In genomic region chr19:12665281-12665573, GRCh38 we compare ENCODE assay signal across 10 cellular contexts. TPM values are rescaled to one million over a fixed set of nuclear protein-coding genes. Genes with fewer than 3 reads are reported as not detected.
A peak's percentile ranks its signal among the peaks of the same experiment; 100 is the strongest.
DNase-seq lines count a peak whose midpoint lies in the region; ATAC-seq and TF ChIP-seq lines count a peak whose summit lies in the region.
"Had no signal": no experiment of that assay in that cellular context is flagged by ENCODE, and none has a peak within 500 bp of the region (broad histone marks: within the 10 kb centered on the region; RNA-seq: fewer than 3 reads in every experiment).

No MANE protein-coding gene starts in this region.

- H3K4me3 ChIP-seq in CD4-positive, alpha-beta memory T cell (ENCODE audit: low read length in 2 of 2) = peak overlapping the region; percentile 65 to 91
- H3K4me3 ChIP-seq in OCI-LY1 (ENCODE audit: low read depth, low read length, poor library complexity, severe bottlenecking) = peak overlapping the region; percentile 87
- no peak overlapping the region for H3K4me3 ChIP-seq in H7 (ENCODE audit: insufficient read depth, low read depth, low read length)
- no peak overlapping the region for H3K4me3 ChIP-seq in osteoblast (ENCODE audit: insufficient read depth, low read length)

- no peaks in the 10 kb centered on the region for H3K79me2 ChIP-seq in OCI-LY1 (ENCODE audit: insufficient read depth, low read length)
- peaks cover 41% of the 10 kb centered on the region for H3K79me2 ChIP-seq in osteoblast (ENCODE audit: insufficient read depth, low read length)

- intact Hi-C loops in CD4-positive, alpha-beta memory T cell (cut with micrococcal nuclease) = loop anchor here (1.0 kb wide), 1 partner anchor 16 kb away; the partner anchor contains the start of gene DHPS

- H3K36me3 Mint-ChIP-seq in CD4-positive, alpha-beta memory T cell = peaks cover 19 to 42% of the 10 kb centered on the region in 2 donors
- H3K36me3 Mint-ChIP-seq in activated naive CD4-positive, alpha-beta T cell treated with anti-CD3 and anti-CD28 coated beads, Interleukin-2, amount 50 U/mL, for 24 hours = peaks cover 7% of the 10 kb centered on the region
- peaks cover 0 to 30% (median 3%) of the 10 kb centered on the region in 3 donors for H3K36me3 Mint-ChIP-seq in naive thymus-derived CD8-positive, alpha-beta T cell

- H3K4me2 ChIP-seq in OCI-LY1 (ENCODE audit: low read length) = peak overlapping the region; percentile 93
- H3K4me2 ChIP-seq in osteoblast (ENCODE audit: insufficient read depth, low read length) = no peak overlapping the region

- peaks cover 36% of the 10 kb centered on the region for H3K36me3 ChIP-seq in CD4-positive, alpha-beta memory T cell (ENCODE audit: insufficient read depth, low read length)
- H3K36me3 ChIP-seq in OCI-LY1 (ENCODE audit: insufficient read depth, low read length) = peaks cover 39% of the 10 kb centered on the region
- H3K36me3 ChIP-seq in H7 (replicated peaks; ENCODE audit: control insufficient read depth, insufficient read depth, low read length) = peaks cover 12% of the 10 kb centered on the region
- H3K36me3 ChIP-seq in osteoblast (ENCODE audit: insufficient read depth, low read length) = peaks cover 23% of the 10 kb centered on the region

- peak overlapping the region; percentile 90 to 99 (median 97) for H3K27ac Mint-ChIP-seq in CD4-positive, alpha-beta memory T cell
- peak overlapping the region; percentile 55 for H3K27ac Mint-ChIP-seq in activated naive CD4-positive, alpha-beta T cell treated with anti-CD3 and anti-CD28 coated beads, Interleukin-2, amount 50 U/mL, for 24 hours
- H3K27ac Mint-ChIP-seq in naive thymus-derived CD8-positive, alpha-beta T cell = peak overlapping the region; percentile 79 to 96 (median 94)

- H4K20me1 ChIP-seq in OCI-LY1 (ENCODE audit: insufficient read depth, low read length) (no peaks in the 10 kb centered on the region), osteoblast (ENCODE audit: insufficient read depth, low read length) (no peaks in the 10 kb centered on the region)

- no peak overlapping the region for H2AFZ ChIP-seq in OCI-LY1 (ENCODE audit: low read length)
- H2AFZ ChIP-seq in osteoblast (ENCODE audit: low read length) = no peak overlapping the region

- peak overlapping the region; percentile 81 for H3K9ac ChIP-seq in OCI-LY1 (ENCODE audit: low read length)

- peak overlapping the region; percentile 96 for H3K27ac ChIP-seq in CD4-positive, alpha-beta memory T cell (ENCODE audit: low read depth, low read length)
- H3K27ac ChIP-seq in OCI-LY1 (ENCODE audit: low read depth, low read length, poor library complexity, severe bottlenecking) (peak overlapping the region; percentile 78), osteoblast (ENCODE audit: low read depth, low read length) (no peak overlapping the region)
- H3K27ac ChIP-seq: SJSA1 had no signal

- H3F3A ChIP-seq in OCI-LY1 (ENCODE audit: insufficient read depth, low read length) = no peaks in the 10 kb centered on the region

- CTCF ChIA-PET in CD4-positive, alpha-beta memory T cell (lab: Charles Lee; ENCODE audit: partially characterized antibody) = interaction anchor here (1.4 to 1.5 kb wide), 2 partner anchors 95 to 101 kb away, joined by 3 read pairs; no protein-coding TSS in a partner anchor

- no peaks in the 10 kb centered on the region for H3K9me3 ChIP-seq in CD4-positive, alpha-beta memory T cell (ENCODE audit: control insufficient read depth in 1 of 2, low read length in 2 of 2)
- H3K9me3 ChIP-seq in OCI-LY1 (ENCODE audit: low read length) = no peaks in the 10 kb centered on the region
- H3K9me3 ChIP-seq in osteoblast (ENCODE audit: low read depth, low read length) = no peaks in the 10 kb centered on the region
- H3K9me3 ChIP-seq: SJSA1 had no signal

- peak; percentile 37 to 73 (median 54) for DNase-seq in CD4-positive, alpha-beta memory T cell
- DNase-seq in naive thymus-derived CD8-positive, alpha-beta T cell = peak in 8 of 10 donors; percentile 22 to 83 (median 55)
- DNase-seq in H7 = no peak
- no peak for DNase-seq in DMS153 treated with DMSO at 0.1 percent for 48 hours (lab: John Stamatoyannopoulos, UW; ENCODE audit: unreplicated experiment)
- DNase-seq in osteoblast (ENCODE audit: insufficient read length, low spot score, missing footprints) = no peak

- H3K27me3 Mint-ChIP-seq in CD4-positive, alpha-beta memory T cell = no peaks in the 10 kb centered on the region
- no peaks in the 10 kb centered on the region for H3K27me3 Mint-ChIP-seq in activated naive CD4-positive, alpha-beta T cell treated with anti-CD3 and anti-CD28 coated beads, Interleukin-2, amount 50 U/mL, for 24 hours
- no peaks in the 10 kb centered on the region for H3K27me3 Mint-ChIP-seq in naive thymus-derived CD8-positive, alpha-beta T cell

- H3K27me3 ChIP-seq in CD4-positive, alpha-beta memory T cell (ENCODE audit: insufficient read depth, low read length) = no peaks in the 10 kb centered on the region
- no peaks in the 10 kb centered on the region for H3K27me3 ChIP-seq in OCI-LY1 (ENCODE audit: insufficient read depth, low read length)
- H3K27me3 ChIP-seq in H7 (ENCODE audit: control insufficient read depth, insufficient read depth, low read length) = no peaks in the 10 kb centered on the region
- no peaks in the 10 kb centered on the region for H3K27me3 ChIP-seq in osteoblast (ENCODE audit: insufficient read depth, low read length)
- H3K27me3 ChIP-seq: SJSA1 had no signal

- H3K4me3 Mint-ChIP-seq in CD4-positive, alpha-beta memory T cell = peak overlapping the region; percentile 91 to 99 (median 94)
- peak overlapping the region; percentile 94 for H3K4me3 Mint-ChIP-seq in activated naive CD4-positive, alpha-beta T cell treated with anti-CD3 and anti-CD28 coated beads, Interleukin-2, amount 50 U/mL, for 24 hours
- H3K4me3 Mint-ChIP-seq in naive thymus-derived CD8-positive, alpha-beta T cell = peak overlapping the region; percentile 93 to 99 (median 96)

- TF ChIP-seq CTCF in OCI-LY1 (IDR thresholded peaks at IDR 0.05; ENCODE audit: low read length) = no peak
- TF ChIP-seq CTCF in osteoblast (IDR thresholded peaks at IDR 0.05; ENCODE audit: extremely low read depth, low read depth, low read length) = no peak

- H3K4me1 ChIP-seq in CD4-positive, alpha-beta memory T cell (ENCODE audit: insufficient read depth, low read length) = peaks cover 45% of the 10 kb centered on the region
- H3K4me1 ChIP-seq in OCI-LY1 (ENCODE audit: insufficient read depth, low read length, severe bottlenecking) = peaks cover 37% of the 10 kb centered on the region
- peaks cover 28% of the 10 kb centered on the region for H3K4me1 ChIP-seq in osteoblast (ENCODE audit: insufficient read depth, low read length)

- no peaks in the 10 kb centered on the region for H3K9me3 Mint-ChIP-seq in CD4-positive, alpha-beta memory T cell
- H3K9me3 Mint-ChIP-seq in activated naive CD4-positive, alpha-beta T cell treated with anti-CD3 and anti-CD28 coated beads, Interleukin-2, amount 50 U/mL, for 24 hours = no peaks in the 10 kb centered on the region
- H3K9me3 Mint-ChIP-seq in naive thymus-derived CD8-positive, alpha-beta T cell = no peaks in the 10 kb centered on the region

- peak; percentile 35 to 49 for ATAC-seq in naive thymus-derived CD8-positive, alpha-beta T cell
- ATAC-seq in HG03159 (IDR thresholded peaks at IDR 0.05; ENCODE audit: unreplicated experiment) = no peak

- POLR2A ChIA-PET in CD4-positive, alpha-beta memory T cell (lab: Charles Lee; ENCODE audit: partially characterized antibody) = interaction anchor here (1.0 to 2.5 kb wide), 5 partner anchors 14 to 126 kb away, joined by 3 to 11 read pairs (median 9); partner anchors contain the start of genes JUNB, TRIR, ZNF490 and ZNF791
- POLR2A ChIA-PET in naive thymus-derived CD8-positive, alpha-beta T cell (lab: Charles Lee) = interaction anchor here (0.6 to 1.8 kb wide), 6 partner anchors 11 to 769 kb away, joined by 3 to 10 read pairs (median 4); partner anchors contain the start of genes JUNB and ZNF44

- peaks cover 22 to 64% (median 44%) of the 10 kb centered on the region in 4 donors for H3K4me1 Mint-ChIP-seq in CD4-positive, alpha-beta memory T cell
- H3K4me1 Mint-ChIP-seq in activated naive CD4-positive, alpha-beta T cell treated with anti-CD3 and anti-CD28 coated beads, Interleukin-2, amount 50 U/mL, for 24 hours = peaks cover 47% of the 10 kb centered on the region
- peaks cover 18 to 59% (median 54%) of the 10 kb centered on the region in 4 donors for H3K4me1 Mint-ChIP-seq in naive thymus-derived CD8-positive, alpha-beta T cell

- no peaks in the 10 kb centered on the region for H3K9me2 ChIP-seq in OCI-LY1 (ENCODE audit: low read depth, low read length)

RNA-seq across cellular contexts. Expression of gene MAN2B1, which starts 1.3 kb away (rescaled TPM):
- total RNA-seq in CD4-positive, alpha-beta memory T cell = 100 to 1,000 TPM; 137 to 141 TPM
- polyA plus RNA-seq in CD4-positive, alpha-beta memory T cell = 10 to 100 TPM; 45.0 to 76.4 TPM
- total RNA-seq in naive thymus-derived CD8-positive, alpha-beta T cell = 100 to 1,000 TPM in 1 of 2 experiments, 10 to 100 TPM in 1; 87.5 to 101 TPM
- polyA plus RNA-seq in naive thymus-derived CD8-positive, alpha-beta T cell = 10 to 100 TPM; 33.9 to 55.4 (median 34.7) TPM
- total RNA-seq in H7 (2014; rRNA removed; shearing (Covaris generic)) = 58.4 and 71.2 TPM in 2 replicates
- 35.8 and 43.0 TPM in 2 replicates for total RNA-seq in osteoblast

RNA-seq across cellular contexts. Expression of gene WDR83, which starts 1.4 kb away (rescaled TPM):
- 10 to 100 TPM; 18.3 to 19.3 TPM for total RNA-seq in CD4-positive, alpha-beta memory T cell
- polyA plus RNA-seq in CD4-positive, alpha-beta memory T cell = 10 to 100 TPM in 1 of 2 donors, 1 to 10 TPM in 1; 9.8 to 15.7 TPM
- total RNA-seq in naive thymus-derived CD8-positive, alpha-beta T cell = 10 to 100 TPM; 17.6 to 22.7 TPM
- 10 to 100 TPM; 12.6 to 19.9 (median 12.9) TPM for polyA plus RNA-seq in naive thymus-derived CD8-positive, alpha-beta T cell
- total RNA-seq in H7 (2014; rRNA removed; shearing (Covaris generic)) = 11.6 and 12.5 TPM in 2 replicates
- 5.0 and 8.0 TPM in 2 replicates for total RNA-seq in osteoblast

RNA-seq across cellular contexts. Expression of gene DHPS, which starts 16.5 kb away (rescaled TPM):
- total RNA-seq in CD4-positive, alpha-beta memory T cell = 100 to 1,000 TPM; 195 to 197 TPM
- polyA plus RNA-seq in CD4-positive, alpha-beta memory T cell = 10 to 100 TPM; 77.3 to 91.7 TPM
- total RNA-seq in naive thymus-derived CD8-positive, alpha-beta T cell = 100 to 1,000 TPM; 219 to 224 TPM
- 100 to 1,000 TPM in 1 of 3 donors, 10 to 100 TPM in 2; 74.8 to 108 (median 88.9) TPM for polyA plus RNA-seq in naive thymus-derived CD8-positive, alpha-beta T cell
- 83.1 and 86.4 TPM in 2 replicates for total RNA-seq in H7 (2014; rRNA removed; shearing (Covaris generic))
- 50.4 and 52.5 TPM in 2 replicates for total RNA-seq in osteoblast

RNA-seq across cellular contexts. Expression of gene GNG14, which starts 22.6 kb away (rescaled TPM):
- total RNA-seq in CD4-positive, alpha-beta memory T cell = not detected
- polyA plus RNA-seq in CD4-positive, alpha-beta memory T cell = not detected
- not detected for total RNA-seq in naive thymus-derived CD8-positive, alpha-beta T cell
- not detected for polyA plus RNA-seq in naive thymus-derived CD8-positive, alpha-beta T cell
- total RNA-seq in H7 (2014; rRNA removed; shearing (Covaris generic)) = not detected in 2 replicates
- not detected in 2 replicates for total RNA-seq in osteoblast
- total RNA-seq: Daoy, SJSA1 had no signal

RNA-seq across cellular contexts. Expression of gene FBXW9, which starts 31.2 kb away (rescaled TPM):
- total RNA-seq in CD4-positive, alpha-beta memory T cell = 1 to 10 TPM; 4.5 to 4.9 TPM
- 1 to 10 TPM; 4.9 to 8.1 TPM for polyA plus RNA-seq in CD4-positive, alpha-beta memory T cell
- 1 to 10 TPM; 2.8 to 2.9 TPM for total RNA-seq in naive thymus-derived CD8-positive, alpha-beta T cell
- polyA plus RNA-seq in naive thymus-derived CD8-positive, alpha-beta T cell = 1 to 10 TPM; 4.3 to 5.7 (median 5.4) TPM
- 15.3 and 21.2 TPM in 2 replicates for total RNA-seq in H7 (2014; rRNA removed; shearing (Covaris generic))
- total RNA-seq in osteoblast = 17.1 and 18.5 TPM in 2 replicates

Comparison
In these comparisons a context has a peak if more than half of its experiments do, and no peak if none do; other contexts are left out.
1. DNase-seq: peak in CD4-positive, alpha-beta memory T cell (5 of 5) and naive thymus-derived CD8-positive, alpha-beta T cell (8 of 10); none in H7 (single experiment), DMS153 treated with DMSO at 0.1 percent for 48 hours (single experiment) and osteoblast (single experiment).
2. H3K4me3 ChIP-seq: peak in CD4-positive, alpha-beta memory T cell (2 of 2) and OCI-LY1 (single experiment); none in H7 (single experiment) and osteoblast (single experiment).
3. Peak in every context shown above with its lines, with median percentiles within 50 percentile points of each other: H3K27ac Mint-ChIP-seq and H3K4me3 Mint-ChIP-seq.